In the genomic region with DNA sequence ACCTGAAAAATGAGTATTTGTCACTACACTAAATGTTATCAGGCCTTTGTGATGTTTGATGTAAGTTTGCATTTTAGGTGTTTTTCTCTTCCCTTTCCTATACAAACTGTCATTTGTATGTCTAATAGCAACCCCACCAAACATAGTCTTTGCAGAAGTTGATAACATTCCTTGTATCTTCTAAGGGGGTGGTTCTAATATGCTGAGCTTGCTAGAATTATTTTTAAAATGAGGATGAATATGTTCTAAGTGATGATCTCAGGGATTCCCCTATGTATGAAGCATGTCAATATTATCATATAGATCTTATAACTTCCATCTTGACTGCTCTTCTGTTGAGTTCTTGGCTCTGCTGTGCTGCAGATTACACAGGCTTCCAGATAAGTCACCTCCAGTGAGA, we compare ENCODE assay signal across 9 cellular contexts.
"Had no signal": no experiment of that assay in that cellular context is flagged by ENCODE, and none has a peak within 500 bp of the region (broad histone marks: within the 10 kb centered on the region; RNA-seq: fewer than 3 reads in every experiment).

No MANE protein-coding gene starts in this region.

- H3K27ac Mint-ChIP-seq: HFFc6, IgD-negative memory B cell had no signal

- H3K9ac ChIP-seq: GM23248 had no signal

- H3K9me3 Mint-ChIP-seq: HFFc6 had no signal

- H3K27ac ChIP-seq: GM23248, HL-60 had no signal

- DNase-seq: GM23248, GOT3, H7, HFFc6, KG1 had no signal

- H3K4me3 ChIP-seq: GM23248, HAP-1 had no signal

- ATAC-seq: HCT116 had no signal

- H3K4me3 Mint-ChIP-seq: HFFc6, IgD-negative memory B cell had no signal

- H3K9me3 ChIP-seq: HAP-1 had no signal

- H3K36me3 Mint-ChIP-seq: IgD-negative memory B cell had no signal

- H2AFZ ChIP-seq: GM23248 had no signal
